Comparison of ENCODE assay signal across 14 cellular contexts in genomic region chr12:4201333-4202105, GRCh38.
"Had no signal": no experiment of that assay in that cellular context is flagged by ENCODE, and none has a peak within 500 bp of the region (broad histone marks: within the 10 kb centered on the region; RNA-seq: fewer than 3 reads in every experiment).

No MANE protein-coding gene starts in this region.

- H3K4me1 Mint-ChIP-seq: activated T-helper 17 cell treated with anti-CD3 and anti-CD28 coated beads, Interleukin-2, amount 50 U/mL, for 72 hours had no signal

- H3K4me3 Mint-ChIP-seq: activated naive CD4-positive, alpha-beta T cell treated with anti-CD3 and anti-CD28 coated beads for 36 hours; activated T-helper 17 cell treated with anti-CD3 and anti-CD28 coated beads, Interleukin-2, amount 50 U/mL, for 72 hours had no signal

- ATAC-seq: activated T-helper 17 cell treated with anti-CD3 and anti-CD28 coated beads, Interleukin-2, amount 50 U/mL, for 72 hours; gastroesophageal sphincter; left ventricle myocardium superior; sciatic nerve had no signal

- H3K9me3 Mint-ChIP-seq: activated naive CD4-positive, alpha-beta T cell treated with anti-CD3 and anti-CD28 coated beads for 36 hours; activated T-helper 17 cell treated with anti-CD3 and anti-CD28 coated beads, Interleukin-2, amount 50 U/mL, for 72 hours had no signal

- H3K27ac Mint-ChIP-seq: activated naive CD4-positive, alpha-beta T cell treated with anti-CD3 and anti-CD28 coated beads for 36 hours; activated T-helper 17 cell treated with anti-CD3 and anti-CD28 coated beads, Interleukin-2, amount 50 U/mL, for 72 hours; progenitor cell of endocrine pancreas had no signal

- DNase-seq: activated CD4-positive, alpha-beta T cell treated with anti-CD3 and anti-CD28 coated beads for 48 hours; activated naive CD4-positive, alpha-beta T cell treated with anti-CD3 and anti-CD28 coated beads for 36 hours; activated T-cell treated with anti-CD3 and anti-CD28 coated beads for 4 hours; adrenal gland; caudate nucleus; colonic mucosa; effector CD4-positive, alpha-beta T cell; left ventricle myocardium superior; stomach; T-helper 1 cell had no signal
